Comparison of ENCODE assay signal across 15 cellular contexts in the genomic region with DNA sequence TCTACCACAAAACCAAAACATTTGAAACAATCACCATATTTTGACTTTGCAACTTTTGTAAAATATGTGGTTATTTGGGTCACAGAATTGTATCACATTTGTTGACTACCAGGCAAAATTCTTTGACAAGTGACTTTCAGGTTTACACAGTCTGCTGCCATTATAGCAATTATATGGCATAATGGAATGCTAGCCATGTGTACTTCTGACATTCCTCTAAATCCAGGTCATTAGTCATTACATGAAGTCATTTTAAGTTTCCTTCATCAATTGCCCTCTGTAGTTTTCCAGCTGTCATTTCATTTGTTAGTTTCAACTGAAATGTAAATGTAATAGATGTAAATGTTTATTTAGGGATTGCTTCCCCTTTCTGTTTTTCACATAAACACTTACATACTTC.
A peak's percentile ranks its signal among the peaks of the same experiment; 100 is the strongest.
DNase-seq lines count a peak whose midpoint lies in the region; ATAC-seq and TF ChIP-seq lines count a peak whose summit lies in the region.
"Had no signal": no experiment of that assay in that cellular context is flagged by ENCODE, and none has a peak within 500 bp of the region (broad histone marks: within the 10 kb centered on the region; RNA-seq: fewer than 3 reads in every experiment).

No MANE protein-coding gene starts in this region.

- H2BK5ac ChIP-seq in H9 (ENCODE audit: insufficient read length, low read length) = no peak overlapping the region

- H3K4me2 ChIP-seq in H9 (ENCODE audit: insufficient read depth, insufficient read length, low read length) = no peak overlapping the region

- no peaks in the 10 kb centered on the region for H3K27me3 Mint-ChIP-seq in chondrocyte (ENCODE audit: low read depth)
- H3K27me3 Mint-ChIP-seq in H9 (ENCODE audit: low read depth) = no peaks in the 10 kb centered on the region
- H3K27me3 Mint-ChIP-seq: stimulated activated naive CD8-positive, alpha-beta T cell treated with anti-CD3 and anti-CD28 coated beads, Interleukin-15, Interleukin-2, amounts not matched to agents 100 ng/mL and 50 ng/mL, for 24 hours had no signal

- no peaks in the 10 kb centered on the region for H3K79me2 ChIP-seq in H9 (ENCODE audit: insufficient read depth, low read length)

- H3K14ac ChIP-seq in H9 (ENCODE audit: insufficient read depth, low read length) = no peak overlapping the region

- peaks cover 5% of the 10 kb centered on the region for H3K4me1 ChIP-seq in mesodermal cell (ENCODE audit: control insufficient read depth, insufficient read depth, low read length, poor library complexity, severe bottlenecking)
- H3K4me1 ChIP-seq in H9 (ENCODE audit: insufficient read depth, low read length) = no peaks in the 10 kb centered on the region

- no peaks in the 10 kb centered on the region for H3K27me3 ChIP-seq in H9 (ENCODE audit: insufficient read depth, low read length)
- H3K27me3 ChIP-seq: cardiac muscle cell had no signal

- TF ChIP-seq EP300 in Ishikawa (IDR thresholded peaks at IDR 0.05; ENCODE audit: borderline replicate concordance) = no peak

- H3K4me3 ChIP-seq in mesodermal cell (ENCODE audit: extremely low read depth, insufficient read depth, low read length, poor library complexity, severe bottlenecking) = no peak overlapping the region
- H3K4me3 ChIP-seq: cardiac muscle cell had no signal

- ATAC-seq in HG03521 (IDR thresholded peaks at IDR 0.05; ENCODE audit: unreplicated experiment) (no peak), GM21526 (IDR thresholded peaks at IDR 0.05; ENCODE audit: low FRiP score, unreplicated experiment) (no peak)

- H4K91ac ChIP-seq in H9 (ENCODE audit: insufficient read length, low read depth, low read length) = no peak overlapping the region

- no peak overlapping the region for H3K9ac ChIP-seq in H9 (ENCODE audit: extremely low read depth, insufficient read length, low read length)

- TF ChIP-seq RAD21 in Ishikawa (IDR thresholded peaks at IDR 0.05; ENCODE audit: low read depth) = no peak

- no peak overlapping the region for H4K5ac ChIP-seq in H9 (ENCODE audit: insufficient read length, low read depth, low read length)

- H3K23me2 ChIP-seq in H9 (ENCODE audit: insufficient read length, low read depth, low read length, poor library complexity, severe bottlenecking) = no peaks in the 10 kb centered on the region

- H2AK5ac ChIP-seq in H9 (ENCODE audit: insufficient read length, low read length) = no peak overlapping the region

- H3K27ac Mint-ChIP-seq in chondrocyte (ENCODE audit: unreplicated experiment) (peak overlapping the region; percentile 39), H9 (no peak overlapping the region)
- H3K27ac Mint-ChIP-seq: CD14-positive monocyte; stimulated activated naive CD8-positive, alpha-beta T cell treated with anti-CD3 and anti-CD28 coated beads, Interleukin-15, Interleukin-2, amounts not matched to agents 100 ng/mL and 50 ng/mL, for 24 hours; T-helper 2 cell treated with Interferon-gamma antibody and Interleukin-4, amounts not matched to agents 5 μg/mL and 100 μg/mL, for 36 hours had no signal

- H3K56ac ChIP-seq in H9 (ENCODE audit: insufficient read length, low read depth, low read length) = no peak overlapping the region

- no peak overlapping the region for H3K23ac ChIP-seq in H9 (ENCODE audit: insufficient read length, low read depth, low read length)

- H3K27ac ChIP-seq in mesodermal cell (ENCODE audit: low read depth, low read length, severe bottlenecking) = peak overlapping the region; percentile 70
- H3K27ac ChIP-seq in H9 (ENCODE audit: insufficient read length, low read depth, low read length) = no peak overlapping the region
- H3K27ac ChIP-seq: cardiac muscle cell had no signal

- H3K4me1 Mint-ChIP-seq in chondrocyte (ENCODE audit: low read depth) (peaks cover 9% of the 10 kb centered on the region), H9 (peaks cover 0 to 2% of the 10 kb centered on the region in 2 experiments; a peak in 1 of 4 replicates)
- H3K4me1 Mint-ChIP-seq: CD14-positive monocyte had no signal

- no peak overlapping the region for H3K4ac ChIP-seq in H9 (ENCODE audit: low read depth, low read length)

- H2AFZ ChIP-seq in H9 (ENCODE audit: low read length) = no peak overlapping the region

- H3K9me3 ChIP-seq in mesodermal cell (ENCODE audit: control insufficient read depth, low read length) = no peaks in the 10 kb centered on the region
- no peaks in the 10 kb centered on the region for H3K9me3 ChIP-seq in H9 (ENCODE audit: control insufficient read depth, low read depth, low read length)

- H3K4me3 Mint-ChIP-seq in chondrocyte (ENCODE audit: unreplicated experiment) = no peak overlapping the region
- no peak overlapping the region for H3K4me3 Mint-ChIP-seq in H9
- H3K4me3 Mint-ChIP-seq: CD14-positive monocyte; stimulated activated naive CD8-positive, alpha-beta T cell treated with anti-CD3 and anti-CD28 coated beads, Interleukin-15, Interleukin-2, amounts not matched to agents 100 ng/mL and 50 ng/mL, for 24 hours; T-helper 2 cell treated with Interferon-gamma antibody and Interleukin-4, amounts not matched to agents 5 μg/mL and 100 μg/mL, for 36 hours had no signal

- no peaks in the 10 kb centered on the region for H3K36me3 Mint-ChIP-seq in chondrocyte (ENCODE audit: low read depth)
- H3K36me3 Mint-ChIP-seq in H9 (ENCODE audit: insufficient read depth in 1 of 3, low read depth in 3 of 3) = no peaks in the 10 kb centered on the region; a peak in 1 of 7 replicates
- H3K36me3 Mint-ChIP-seq: CD14-positive monocyte had no signal

- TF ChIP-seq CTCF in chondrocyte (IDR thresholded peaks at IDR 0.05) (no peak), H9 (conservative IDR thresholded peaks at IDR 0.05) (no peak)

- no peak overlapping the region for H4K8ac ChIP-seq in H9 (replicated peaks; ENCODE audit: insufficient read length, low read depth, low read length)

- H2BK15ac ChIP-seq in H9 (ENCODE audit: low read depth, low read length) = no peak overlapping the region

- H2BK120ac ChIP-seq in H9 (ENCODE audit: low read depth, low read length, poor library complexity, severe bottlenecking) = no peak overlapping the region

- H3T11ph ChIP-seq in H9 (ENCODE audit: low read length) = no peak overlapping the region

- H3K36me3 ChIP-seq in mesodermal cell (ENCODE audit: control insufficient read depth, insufficient read depth, low read length) = no peaks in the 10 kb centered on the region
- H3K36me3 ChIP-seq: cardiac muscle cell had no signal

- no peak overlapping the region for H2BK12ac ChIP-seq in H9 (ENCODE audit: insufficient read length, low read depth, low read length)

- no peak overlapping the region for H2BK20ac ChIP-seq in H9 (ENCODE audit: low read depth, low read length, poor library complexity, severe bottlenecking)

- no peak overlapping the region for H3K18ac ChIP-seq in H9 (ENCODE audit: insufficient read length, low read depth, low read length)

- no peaks in the 10 kb centered on the region for H3K79me1 ChIP-seq in H9 (ENCODE audit: insufficient read depth, low read depth, low read length, poor library complexity, severe bottlenecking)

- H3K9me3 Mint-ChIP-seq in chondrocyte (ENCODE audit: low read depth) = peaks cover 5% of the 10 kb centered on the region
- H3K9me3 Mint-ChIP-seq in H9 = peaks cover 0 to 3% of the 10 kb centered on the region in 2 experiments; a peak in 1 of 5 replicates
- H3K9me3 Mint-ChIP-seq: T-helper 2 cell treated with Interferon-gamma antibody and Interleukin-4, amounts not matched to agents 5 μg/mL and 100 μg/mL, for 36 hours had no signal

- no peaks in the 10 kb centered on the region for H4K20me1 ChIP-seq in H9 (ENCODE audit: control insufficient read depth, insufficient read depth, insufficient read length)

- DNase-seq in Daoy (ENCODE audit: low read depth) = peak; percentile 44
- no peak for DNase-seq in chondrocyte (ENCODE audit: low spot score)
- no peak for DNase-seq in NCI-H1105 (lab: John Stamatoyannopoulos, UW)
- no peak for DNase-seq in H9
- DNase-seq: activated CD4-positive, alpha-beta T cell treated with anti-CD3 and anti-CD28 coated beads, Interleukin-2, amount 50 U/mL, for 48 hours; activated effector memory CD4-positive, alpha-beta T cell treated with Interleukin-2 at 50 U/mL for 16 hours; NCI-H2171 had no signal

TF ChIP-seq in Ishikawa, 13 proteins besides CTCF, POLR2A, EP300 and RAD21:
- peak; percentile 60 for TF ChIP-seq TEAD4 (IDR thresholded peaks at IDR 0.05)
- no peak for TF ChIP-seq ZBTB7A (IDR thresholded peaks at IDR 0.05; ENCODE audit: low read depth)
